ENCODE assay signal across 2 cellular contexts in genomic region chr3:50737511-50738251, GRCh38.
TF ChIP-seq lines count a peak whose summit lies in the region.

No MANE protein-coding gene starts in this region.

TF ChIP-seq in GM23338, 12 proteins besides CTCF, POLR2A, EP300 and RAD21:
- TF ChIP-seq JUNB (IDR thresholded peaks at IDR 0.05; ENCODE audit: unreplicated experiment) (no peak), ZNF462 (CRISPR knock-in tag; IDR thresholded peaks at IDR 0.05) (no peak), NANOG (IDR thresholded peaks at IDR 0.05; ENCODE audit: borderline replicate concordance) (no peak), REST (IDR thresholded peaks at IDR 0.05; ENCODE audit: unreplicated experiment) (no peak), POLR2AphosphoS5 (IDR thresholded peaks at IDR 0.05; ENCODE audit: low read depth) (no peak), EZH2 (IDR thresholded peaks at IDR 0.05; ENCODE audit: low read depth, unreplicated experiment) (no peak), EZH2phosphoT487 (IDR thresholded peaks at IDR 0.05; ENCODE audit: unreplicated experiment) (no peak), ZNF331 (CRISPR knock-in tag; IDR thresholded peaks at IDR 0.05; ENCODE audit: low read depth) (no peak), ETS1 (IDR thresholded peaks at IDR 0.05) (no peak), ZNF114 (CRISPR knock-in tag; IDR thresholded peaks at IDR 0.05) (no peak), STAT1 (IDR thresholded peaks at IDR 0.05; ENCODE audit: unreplicated experiment) (no peak), CREB1 (CRISPR knock-in tag; IDR thresholded peaks at IDR 0.05; ENCODE audit: low read depth) (no peak)

TF ChIP-seq in H1, 55 proteins besides CTCF, POLR2A, EP300 and RAD21:
- TF ChIP-seq BCL11A (IDR thresholded peaks at IDR 0.05; ENCODE audit: low read depth in 2 of 2, low read length in 2 of 2): no peak
- TF ChIP-seq CBX8 (IDR thresholded peaks at IDR 0.05; ENCODE audit: borderline replicate concordance, low read depth, low read length): no peak
- no peak for TF ChIP-seq CHD7 (IDR thresholded peaks at IDR 0.05; ENCODE audit: insufficient replicate concordance, low read length)
- no peak for TF ChIP-seq KDM4A (IDR thresholded peaks at IDR 0.05; ENCODE audit: low read depth, low read length, severe bottlenecking)
- TF ChIP-seq SIN3A (conservative IDR thresholded peaks at IDR 0.05 in 1 of 2, IDR thresholded peaks at IDR 0.05 in 1 of 2; ENCODE audit: low read depth in 1 of 2, low read length in 2 of 2): no peak
- TF ChIP-seq GABPA (IDR thresholded peaks at IDR 0.05; ENCODE audit: borderline replicate concordance, insufficient read depth, low read length): no peak
- no peak for TF ChIP-seq RFX5 (IDR thresholded peaks at IDR 0.05; ENCODE audit: borderline replicate concordance, low read depth, low read length)
- no peak for TF ChIP-seq SAP30 (IDR thresholded peaks at IDR 0.05; ENCODE audit: insufficient read depth, insufficient replicate concordance, low read length)
